1 cellular context compared by ENCODE assay signal in genomic region chr3:101854608-101855304, GRCh38.
TF ChIP-seq lines count a peak whose summit lies in the region.

No MANE protein-coding gene starts in this region.

TF ChIP-seq in HepG2, 621 proteins besides CTCF, POLR2A, EP300 and RAD21 (continued from another document and continues in another):
- TF ChIP-seq, protein P1, sequence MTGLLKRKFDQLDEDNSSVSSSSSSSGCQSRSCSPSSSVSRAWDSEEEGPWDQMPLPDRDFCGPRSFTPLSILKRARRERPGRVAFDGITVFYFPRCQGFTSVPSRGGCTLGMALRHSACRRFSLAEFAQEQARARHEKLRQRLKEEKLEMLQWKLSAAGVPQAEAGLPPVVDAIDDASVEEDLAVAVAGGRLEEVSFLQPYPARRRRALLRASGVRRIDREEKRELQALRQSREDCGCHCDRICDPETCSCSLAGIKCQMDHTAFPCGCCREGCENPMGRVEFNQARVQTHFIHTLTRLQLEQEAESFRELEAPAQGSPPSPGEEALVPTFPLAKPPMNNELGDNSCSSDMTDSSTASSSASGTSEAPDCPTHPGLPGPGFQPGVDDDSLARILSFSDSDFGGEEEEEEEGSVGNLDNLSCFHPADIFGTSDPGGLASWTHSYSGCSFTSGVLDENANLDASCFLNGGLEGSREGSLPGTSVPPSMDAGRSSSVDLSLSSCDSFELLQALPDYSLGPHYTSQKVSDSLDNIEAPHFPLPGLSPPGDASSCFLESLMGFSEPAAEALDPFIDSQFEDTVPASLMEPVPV (CRISPR knock-in tag; IDR thresholded peaks at IDR 0.05) = no peak
- TF ChIP-seq, protein P2, sequence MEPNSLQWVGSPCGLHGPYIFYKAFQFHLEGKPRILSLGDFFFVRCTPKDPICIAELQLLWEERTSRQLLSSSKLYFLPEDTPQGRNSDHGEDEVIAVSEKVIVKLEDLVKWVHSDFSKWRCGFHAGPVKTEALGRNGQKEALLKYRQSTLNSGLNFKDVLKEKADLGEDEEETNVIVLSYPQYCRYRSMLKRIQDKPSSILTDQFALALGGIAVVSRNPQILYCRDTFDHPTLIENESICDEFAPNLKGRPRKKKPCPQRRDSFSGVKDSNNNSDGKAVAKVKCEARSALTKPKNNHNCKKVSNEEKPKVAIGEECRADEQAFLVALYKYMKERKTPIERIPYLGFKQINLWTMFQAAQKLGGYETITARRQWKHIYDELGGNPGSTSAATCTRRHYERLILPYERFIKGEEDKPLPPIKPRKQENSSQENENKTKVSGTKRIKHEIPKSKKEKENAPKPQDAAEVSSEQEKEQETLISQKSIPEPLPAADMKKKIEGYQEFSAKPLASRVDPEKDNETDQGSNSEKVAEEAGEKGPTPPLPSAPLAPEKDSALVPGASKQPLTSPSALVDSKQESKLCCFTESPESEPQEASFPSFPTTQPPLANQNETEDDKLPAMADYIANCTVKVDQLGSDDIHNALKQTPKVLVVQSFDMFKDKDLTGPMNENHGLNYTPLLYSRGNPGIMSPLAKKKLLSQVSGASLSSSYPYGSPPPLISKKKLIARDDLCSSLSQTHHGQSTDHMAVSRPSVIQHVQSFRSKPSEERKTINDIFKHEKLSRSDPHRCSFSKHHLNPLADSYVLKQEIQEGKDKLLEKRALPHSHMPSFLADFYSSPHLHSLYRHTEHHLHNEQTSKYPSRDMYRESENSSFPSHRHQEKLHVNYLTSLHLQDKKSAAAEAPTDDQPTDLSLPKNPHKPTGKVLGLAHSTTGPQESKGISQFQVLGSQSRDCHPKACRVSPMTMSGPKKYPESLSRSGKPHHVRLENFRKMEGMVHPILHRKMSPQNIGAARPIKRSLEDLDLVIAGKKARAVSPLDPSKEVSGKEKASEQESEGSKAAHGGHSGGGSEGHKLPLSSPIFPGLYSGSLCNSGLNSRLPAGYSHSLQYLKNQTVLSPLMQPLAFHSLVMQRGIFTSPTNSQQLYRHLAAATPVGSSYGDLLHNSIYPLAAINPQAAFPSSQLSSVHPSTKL (CRISPR knock-in tag; IDR thresholded peaks at IDR 0.05) = peak; percentile 90
- TF ChIP-seq ZNF180 (CRISPR knock-in tag; IDR thresholded peaks at IDR 0.05; ENCODE audit: borderline replicate concordance, low read depth) (no peak), FIP1L1 (IDR thresholded peaks at IDR 0.05; ENCODE audit: borderline replicate concordance, insufficient read depth, low read depth, low read length) (no peak), SMAD3 (CRISPR knock-in tag; IDR thresholded peaks at IDR 0.05) (0 out of 2 replicates have a peak, but pooled peaks have one; percentile 30), ZNF788 (CRISPR knock-in tag; IDR thresholded peaks at IDR 0.05; ENCODE audit: borderline replicate concordance) (no peak), NONO (IDR thresholded peaks at IDR 0.05) (no peak), NONO (CRISPR knock-in tag; conservative IDR thresholded peaks at IDR 0.05) (no peak), ATF3 (CRISPR knock-in tag; IDR thresholded peaks at IDR 0.05) (no peak), ZNF274 (CRISPR knock-in tag; IDR thresholded peaks at IDR 0.05) (no peak), ETV5 (CRISPR knock-in tag; IDR thresholded peaks at IDR 0.05; ENCODE audit: borderline replicate concordance) (no peak; the same call in 1 of the 2 replicates), CBX1 (IDR thresholded peaks at IDR 0.05; ENCODE audit: low read depth) (no peak), THAP11 (CRISPR knock-in tag; IDR thresholded peaks at IDR 0.05) (peak; percentile 23; the same call in 1 of the 2 replicates), RNF2 (conservative IDR thresholded peaks at IDR 0.05; ENCODE audit: low read depth) (no peak), FOXO1 (CRISPR knock-in tag; IDR thresholded peaks at IDR 0.05) (no peak), ZMYM3 (CRISPR knock-in tag; IDR thresholded peaks at IDR 0.05) (no peak), ESRRA (CRISPR knock-in tag; IDR thresholded peaks at IDR 0.05; ENCODE audit: low read depth) (no peak), ELF3 (CRISPR knock-in tag; IDR thresholded peaks at IDR 0.05) (peak; percentile 60; the same call in 1 of the 2 replicates), ZNF883 (CRISPR knock-in tag; IDR thresholded peaks at IDR 0.05; ENCODE audit: not compliant biosample characterization) (no peak), MLX (CRISPR knock-in tag; IDR thresholded peaks at IDR 0.05) (0 out of 2 replicates have a peak, but pooled peaks have one; percentile 52), EHMT2 (IDR thresholded peaks at IDR 0.05; ENCODE audit: borderline replicate concordance, low read depth, low read length) (no peak), WIZ (CRISPR knock-in tag; IDR thresholded peaks at IDR 0.05) (no peak), ZFP36L1 (CRISPR knock-in tag; IDR thresholded peaks at IDR 0.05) (no peak), KMT2B (CRISPR knock-in tag; IDR thresholded peaks at IDR 0.05) (no peak), ZNF3 (CRISPR knock-in tag; IDR thresholded peaks at IDR 0.05) (no peak), PRMT3 (CRISPR knock-in tag; IDR thresholded peaks at IDR 0.05; ENCODE audit: borderline replicate concordance, low read depth) (no peak), ZNF335 (CRISPR knock-in tag; IDR thresholded peaks at IDR 0.05) (no peak), ZNF333 (CRISPR knock-in tag; IDR thresholded peaks at IDR 0.05; ENCODE audit: borderline replicate concordance) (no peak), FOXA1 (IDR thresholded peaks at IDR 0.05) (no peak), FOXA1 (CRISPR knock-in tag; IDR thresholded peaks at IDR 0.05) (peak; percentile 77), MEF2D (CRISPR knock-in tag; IDR thresholded peaks at IDR 0.05) (no peak), NAIF1 (CRISPR knock-in tag; IDR thresholded peaks at IDR 0.05; ENCODE audit: borderline replicate concordance) (no peak), HOXA5 (CRISPR knock-in tag; IDR thresholded peaks at IDR 0.05) (no peak), MNT (IDR thresholded peaks at IDR 0.05) (no peak), CBFB (CRISPR knock-in tag; IDR thresholded peaks at IDR 0.05) (no peak), ONECUT2 (CRISPR knock-in tag; IDR thresholded peaks at IDR 0.05) (no peak), ARHGAP35 (CRISPR knock-in tag; IDR thresholded peaks at IDR 0.05; ENCODE audit: borderline replicate concordance) (no peak), SATB2 (CRISPR knock-in tag; IDR thresholded peaks at IDR 0.05) (0 out of 2 replicates have a peak, but pooled peaks have one; percentile 58), SRSF9 (IDR thresholded peaks at IDR 0.05; ENCODE audit: borderline replicate concordance, insufficient read depth, low read depth, low read length, poor library complexity, severe bottlenecking) (no peak), ZNF674 (CRISPR knock-in tag; IDR thresholded peaks at IDR 0.05; ENCODE audit: low read depth) (no peak), MAFF (IDR thresholded peaks at IDR 0.05; ENCODE audit: low read depth, low read length) (no peak), ZNF18 (CRISPR knock-in tag; IDR thresholded peaks at IDR 0.05; ENCODE audit: insufficient replicate concordance) (no peak), ZNF230 (CRISPR knock-in tag; IDR thresholded peaks at IDR 0.05) (no peak), ZNF101 (CRISPR knock-in tag; IDR thresholded peaks at IDR 0.05; ENCODE audit: borderline replicate concordance, low read depth) (no peak), MIER3 (CRISPR knock-in tag; IDR thresholded peaks at IDR 0.05; ENCODE audit: borderline replicate concordance) (0 out of 2 replicates have a peak, but pooled peaks have one; percentile 64), RFXANK (CRISPR knock-in tag; IDR thresholded peaks at IDR 0.05) (no peak)
- TF ChIP-seq, protein P3, sequence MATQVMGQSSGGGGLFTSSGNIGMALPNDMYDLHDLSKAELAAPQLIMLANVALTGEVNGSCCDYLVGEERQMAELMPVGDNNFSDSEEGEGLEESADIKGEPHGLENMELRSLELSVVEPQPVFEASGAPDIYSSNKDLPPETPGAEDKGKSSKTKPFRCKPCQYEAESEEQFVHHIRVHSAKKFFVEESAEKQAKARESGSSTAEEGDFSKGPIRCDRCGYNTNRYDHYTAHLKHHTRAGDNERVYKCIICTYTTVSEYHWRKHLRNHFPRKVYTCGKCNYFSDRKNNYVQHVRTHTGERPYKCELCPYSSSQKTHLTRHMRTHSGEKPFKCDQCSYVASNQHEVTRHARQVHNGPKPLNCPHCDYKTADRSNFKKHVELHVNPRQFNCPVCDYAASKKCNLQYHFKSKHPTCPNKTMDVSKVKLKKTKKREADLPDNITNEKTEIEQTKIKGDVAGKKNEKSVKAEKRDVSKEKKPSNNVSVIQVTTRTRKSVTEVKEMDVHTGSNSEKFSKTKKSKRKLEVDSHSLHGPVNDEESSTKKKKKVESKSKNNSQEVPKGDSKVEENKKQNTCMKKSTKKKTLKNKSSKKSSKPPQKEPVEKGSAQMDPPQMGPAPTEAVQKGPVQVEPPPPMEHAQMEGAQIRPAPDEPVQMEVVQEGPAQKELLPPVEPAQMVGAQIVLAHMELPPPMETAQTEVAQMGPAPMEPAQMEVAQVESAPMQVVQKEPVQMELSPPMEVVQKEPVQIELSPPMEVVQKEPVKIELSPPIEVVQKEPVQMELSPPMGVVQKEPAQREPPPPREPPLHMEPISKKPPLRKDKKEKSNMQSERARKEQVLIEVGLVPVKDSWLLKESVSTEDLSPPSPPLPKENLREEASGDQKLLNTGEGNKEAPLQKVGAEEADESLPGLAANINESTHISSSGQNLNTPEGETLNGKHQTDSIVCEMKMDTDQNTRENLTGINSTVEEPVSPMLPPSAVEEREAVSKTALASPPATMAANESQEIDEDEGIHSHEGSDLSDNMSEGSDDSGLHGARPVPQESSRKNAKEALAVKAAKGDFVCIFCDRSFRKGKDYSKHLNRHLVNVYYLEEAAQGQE (IDR thresholded peaks at IDR 0.05; ENCODE audit: borderline replicate concordance in 1 of 2, low read depth in 1 of 2, low read length in 2 of 2) = no peak
- TF ChIP-seq, protein P4, sequence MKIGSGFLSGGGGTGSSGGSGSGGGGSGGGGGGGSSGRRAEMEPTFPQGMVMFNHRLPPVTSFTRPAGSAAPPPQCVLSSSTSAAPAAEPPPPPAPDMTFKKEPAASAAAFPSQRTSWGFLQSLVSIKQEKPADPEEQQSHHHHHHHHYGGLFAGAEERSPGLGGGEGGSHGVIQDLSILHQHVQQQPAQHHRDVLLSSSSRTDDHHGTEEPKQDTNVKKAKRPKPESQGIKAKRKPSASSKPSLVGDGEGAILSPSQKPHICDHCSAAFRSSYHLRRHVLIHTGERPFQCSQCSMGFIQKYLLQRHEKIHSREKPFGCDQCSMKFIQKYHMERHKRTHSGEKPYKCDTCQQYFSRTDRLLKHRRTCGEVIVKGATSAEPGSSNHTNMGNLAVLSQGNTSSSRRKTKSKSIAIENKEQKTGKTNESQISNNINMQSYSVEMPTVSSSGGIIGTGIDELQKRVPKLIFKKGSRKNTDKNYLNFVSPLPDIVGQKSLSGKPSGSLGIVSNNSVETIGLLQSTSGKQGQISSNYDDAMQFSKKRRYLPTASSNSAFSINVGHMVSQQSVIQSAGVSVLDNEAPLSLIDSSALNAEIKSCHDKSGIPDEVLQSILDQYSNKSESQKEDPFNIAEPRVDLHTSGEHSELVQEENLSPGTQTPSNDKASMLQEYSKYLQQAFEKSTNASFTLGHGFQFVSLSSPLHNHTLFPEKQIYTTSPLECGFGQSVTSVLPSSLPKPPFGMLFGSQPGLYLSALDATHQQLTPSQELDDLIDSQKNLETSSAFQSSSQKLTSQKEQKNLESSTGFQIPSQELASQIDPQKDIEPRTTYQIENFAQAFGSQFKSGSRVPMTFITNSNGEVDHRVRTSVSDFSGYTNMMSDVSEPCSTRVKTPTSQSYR (CRISPR knock-in tag; IDR thresholded peaks at IDR 0.05; ENCODE audit: borderline replicate concordance) = no peak
- TF ChIP-seq, protein P5, sequence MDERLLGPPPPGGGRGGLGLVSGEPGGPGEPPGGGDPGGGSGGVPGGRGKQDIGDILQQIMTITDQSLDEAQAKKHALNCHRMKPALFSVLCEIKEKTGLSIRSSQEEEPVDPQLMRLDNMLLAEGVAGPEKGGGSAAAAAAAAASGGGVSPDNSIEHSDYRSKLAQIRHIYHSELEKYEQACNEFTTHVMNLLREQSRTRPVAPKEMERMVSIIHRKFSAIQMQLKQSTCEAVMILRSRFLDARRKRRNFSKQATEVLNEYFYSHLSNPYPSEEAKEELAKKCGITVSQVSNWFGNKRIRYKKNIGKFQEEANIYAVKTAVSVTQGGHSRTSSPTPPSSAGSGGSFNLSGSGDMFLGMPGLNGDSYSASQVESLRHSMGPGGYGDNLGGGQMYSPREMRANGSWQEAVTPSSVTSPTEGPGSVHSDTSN (CRISPR knock-in tag; IDR thresholded peaks at IDR 0.05) = no peak
